Comparison of ENCODE assay signal across 9 cellular contexts in genomic region chr22:22571862-22572261, GRCh38. TPM values are rescaled to one million over a fixed set of nuclear protein-coding genes. Genes with fewer than 3 reads are reported as not detected.
"Had no signal": no experiment of that assay in that cellular context is flagged by ENCODE, and none has a peak within 500 bp of the region (broad histone marks: within the 10 kb centered on the region; RNA-seq: fewer than 3 reads in every experiment).

No MANE protein-coding gene starts in this region.

- ATAC-seq: HepG2 had no signal

- H3K27ac ChIP-seq: HL-60, KMS-11 had no signal

- H3K9ac ChIP-seq: KMS-11 had no signal

- DNase-seq: IMR-90, KBM-7, KG1 had no signal

- H3K4me2 ChIP-seq: KMS-11 had no signal

- FAIRE-seq: HepG2, HTR-8/SVneo had no signal

RNA-seq across cellular contexts. Expression of gene PRAME, which starts 12.8 kb away (rescaled TPM):
- total RNA-seq: HT-29, IMR-90 had no signal
- polyA plus RNA-seq: IgD-negative memory B cell, IMR-90 had no signal

RNA-seq across cellular contexts. Expression of gene ZNF280A, which starts 51.8 kb away (rescaled TPM):
- total RNA-seq: HT-29, IMR-90 had no signal
- polyA plus RNA-seq: IgD-negative memory B cell, IMR-90 had no signal
